ENCODE assay signal across 15 cellular contexts in the genomic region with DNA sequence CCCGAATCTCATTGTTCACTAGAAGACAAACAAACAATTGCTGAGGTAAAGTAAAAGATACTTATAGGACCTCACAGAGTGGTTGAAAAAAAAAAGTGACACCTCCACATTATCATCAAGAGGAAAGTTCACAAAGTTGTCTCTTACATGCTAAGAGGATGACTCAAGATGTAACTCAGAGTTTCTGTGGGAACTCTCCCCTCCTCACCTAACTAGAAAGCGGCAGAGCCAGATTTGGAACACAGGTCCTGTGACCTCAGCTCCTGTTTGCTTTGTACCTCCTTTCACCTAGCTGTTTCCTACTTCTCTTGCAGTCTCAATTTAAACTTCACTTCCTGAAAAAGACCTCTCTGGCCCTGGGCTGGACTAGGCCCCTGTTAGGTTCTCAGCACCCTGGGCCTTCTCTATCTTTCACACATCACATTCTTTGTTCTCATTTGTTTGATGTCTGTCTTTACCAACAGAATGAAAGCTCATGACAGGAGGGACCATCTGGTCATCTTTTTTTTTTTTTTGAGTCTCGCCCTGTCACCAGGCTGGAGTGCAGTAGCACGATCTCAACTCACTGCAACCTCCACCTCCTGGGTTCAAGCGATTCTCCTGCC.
A peak's percentile ranks its signal among the peaks of the same experiment; 100 is the strongest.
DNase-seq lines count a peak whose midpoint lies in the region; ATAC-seq, FAIRE-seq and TF ChIP-seq lines count a peak whose summit lies in the region.
"Had no signal": no experiment of that assay in that cellular context is flagged by ENCODE, and none has a peak within 500 bp of the region (broad histone marks: within the 10 kb centered on the region; RNA-seq: fewer than 3 reads in every experiment).

No MANE protein-coding gene starts in this region.

- H3K27ac ChIP-seq in 22Rv1 (peak overlapping the region; percentile 74), ovary (no peak overlapping the region)

- no peak for TF ChIP-seq CTCF in 22Rv1 (IDR thresholded peaks at IDR 0.05)
- TF ChIP-seq CTCF in epithelial cell of esophagus (IDR thresholded peaks at IDR 0.05; ENCODE audit: insufficient read depth, low read depth, low read length, missing control alignments), result no peak
- TF ChIP-seq CTCF in ovary (IDR thresholded peaks at IDR 0.05), result no peak

- WGBS in ovary, 3 donors, result 82 to 91% (median 86%) methylated on average over 5 of the region's 5 CpGs

- TF ChIP-seq EP300 in ovary (IDR thresholded peaks at IDR 0.05), result no peak

- H3K9me3 ChIP-seq in ovary, result no peaks in the 10 kb centered on the region

- H3K4me1 ChIP-seq in ovary (ENCODE audit: insufficient read depth), result no peaks in the 10 kb centered on the region

- DNase-seq in epithelial cell of esophagus (ENCODE audit: low read depth) (peak; percentile 97), ovary (no peak), GM19239 (ENCODE audit: insufficient read length, low spot score) (no peak)
- no peak for DNase-seq in activated effector memory CD4-positive, alpha-beta T cell treated with Interleukin-2 at 50 U/mL for 16 hours
- no peak for DNase-seq in activated CD8-positive, alpha-beta memory T cell treated with anti-CD3 and anti-CD28 coated beads, Interleukin-2, amount 50 U/mL, for 4 hours
- DNase-seq: activated B cell treated with CpG ODN at 0.5 μM for 24 hours; activated naive CD4-positive, alpha-beta T cell treated with Interleukin-2 at 50 U/mL for 16 hours; AML-193; NCI-H1436 treated with DMSO at 0.1 percent for 48 hours; stimulated activated CD4-positive, alpha-beta T cell treated with anti-CD3 and anti-CD28 coated beads, Interleukin-12 subunit alpha, Interleukin-12 subunit beta, amount 100 ng/mL, for 4 hours had no signal

- H3K4me3 ChIP-seq in epithelial cell of esophagus (ENCODE audit: low read length), result no peak overlapping the region
- no peak overlapping the region for H3K4me3 ChIP-seq in ovary

- no peaks in the 10 kb centered on the region for H3K36me3 ChIP-seq in ovary

- TF ChIP-seq POLR2A in ovary (IDR thresholded peaks at IDR 0.05), result no peak

- ATAC-seq in GM18520 (IDR thresholded peaks at IDR 0.05; ENCODE audit: unreplicated experiment) (peak; percentile 86), HG03066 (IDR thresholded peaks at IDR 0.05; ENCODE audit: low read depth, unreplicated experiment) (peak; percentile 83)
- ATAC-seq: Right ventricle myocardium inferior had no signal

- intact Hi-C loops in ovary (cut with DNase I), result no loop called here

- FAIRE-seq in GM19239 (lab: Jason Lieb, UNC), result no peak
- FAIRE-seq: H54 had no signal

- H3K27me3 ChIP-seq in ovary, result no peaks in the 10 kb centered on the region
